In genomic region chr19:7811989-7812388, GRCh38 we compare ENCODE assay signal across 39 cellular contexts. TPM values are rescaled to one million over a fixed set of nuclear protein-coding genes. Genes with fewer than 3 reads are reported as not detected.
"Had no signal": no experiment of that assay in that cellular context is flagged by ENCODE, and none has a peak within 500 bp of the region (broad histone marks: within the 10 kb centered on the region; RNA-seq: fewer than 3 reads in every experiment).

No MANE protein-coding gene starts in this region.

- H3K9me3 Mint-ChIP-seq: activated naive CD4-positive, alpha-beta T cell treated with anti-CD3 and anti-CD28 coated beads, Interleukin-2, amount 50 U/mL, for 24 hours had no signal

- H3K4me3 ChIP-seq: adrenal gland, ascending aorta, esophagus squamous epithelium had no signal

- H3K4me1 Mint-ChIP-seq: brain had no signal

- H3K4me1 ChIP-seq: adrenal gland, ascending aorta, esophagus squamous epithelium had no signal

- H3K36me3 Mint-ChIP-seq: brain had no signal

- H3K27me3 Mint-ChIP-seq: activated B cell treated with CpG ODN at 0.5 μM for 24 hours, T-helper 17 cell had no signal

- H3K9me3 ChIP-seq: adrenal gland had no signal

- H3K36me3 ChIP-seq: adrenal gland, ascending aorta, esophagus squamous epithelium, WERI-Rb-1 had no signal

- DNase-seq: activated B cell treated with CpG ODN at 0.5 μM for 24 hours; activated CD4-positive, alpha-beta memory T cell treated with anti-CD3 and anti-CD28 coated beads for 36 hours; activated CD4-positive, alpha-beta T cell treated with anti-CD3 and anti-CD28 coated beads for 36 hours; activated CD4-positive, alpha-beta T cell treated with anti-CD3 and anti-CD28 coated beads, Interleukin-2, amount 10 ng/mL, durations not matched to agents 24 days and 14 days; activated CD4-positive, CD25-positive, alpha-beta regulatory T cell treated with anti-CD3 and anti-CD28 coated beads, Interleukin-2, amount 50 U/mL, for 72 hours; activated CD8-positive, alpha-beta memory T cell treated with anti-CD3 and anti-CD28 coated beads, Interleukin-2, amount 10 ng/mL, durations not matched to agents 7 days and 5 days; activated CD8-positive, alpha-beta memory T cell treated with anti-CD3 and anti-CD28 coated beads, Interleukin-2, amount 50 U/mL, for 4 hours; activated CD8-positive, alpha-beta T cell treated with anti-CD3 and anti-CD28 coated beads, Interleukin-2, amount 10 ng/mL, durations not matched to agents 7 days and 5 days; activated effector memory CD4-positive, alpha-beta T cell treated with anti-CD3 and anti-CD28 coated beads, Interleukin-2, amount 50 U/mL, for 16 hours; activated naive CD4-positive, alpha-beta T cell treated with anti-CD3 and anti-CD28 coated beads for 36 hours; activated naive CD8-positive, alpha-beta T cell treated with anti-CD3 and anti-CD28 coated beads for 36 hours; activated naive CD8-positive, alpha-beta T cell treated with anti-CD3 and anti-CD28 coated beads, Interleukin-2, amount 50 U/mL, for 24 hours; activated T-cell treated with anti-CD3 and anti-CD28 coated beads, Interleukin-2, amount 50 U/mL, for 1 hour; activated T-cell treated with anti-CD3 and anti-CD28 coated beads, Interleukin-2, amount 50 U/mL, for 48 hours; adrenal gland; amygdala; cortex of kidney; dermis blood vessel endothelial cell; effector CD4-positive, alpha-beta T cell; erythroblast; esophagus squamous epithelium; head of caudate nucleus; T-helper 1 cell; T-helper 17 cell; T1000; WERI-Rb-1 had no signal

- FAIRE-seq: colon, endometrium, frontal cortex had no signal

- ATAC-seq: activated CD4-positive, alpha-beta T cell treated with anti-CD3 and anti-CD28 coated beads for 36 hours; activated CD8-positive, alpha-beta memory T cell treated with anti-CD3 and anti-CD28 coated beads, Interleukin-2, amount 10 ng/mL, durations not matched to agents 7 days and 5 days; activated CD8-positive, alpha-beta T cell treated with anti-CD3 and anti-CD28 coated beads, Interleukin-2, amount 10 ng/mL, durations not matched to agents 7 days and 5 days; activated naive CD8-positive, alpha-beta T cell treated with anti-CD3 and anti-CD28 coated beads, Interleukin-2, amount 50 U/mL, for 24 hours; T-helper 17 cell had no signal

- H3K27me3 ChIP-seq: adrenal gland, ascending aorta had no signal

- H3K27ac ChIP-seq: adrenal gland, ascending aorta, esophagus squamous epithelium, WERI-Rb-1 had no signal

- H3K4me3 Mint-ChIP-seq: activated B cell treated with CpG ODN at 0.5 μM for 24 hours; activated CD4-positive, alpha-beta memory T cell treated with anti-CD3 and anti-CD28 coated beads for 36 hours; activated CD4-positive, alpha-beta T cell treated with anti-CD3 and anti-CD28 coated beads for 36 hours; activated CD4-positive, alpha-beta T cell treated with anti-CD3 and anti-CD28 coated beads, Interleukin-2, amount 10 ng/mL, durations not matched to agents 24 days and 14 days; activated CD8-positive, alpha-beta memory T cell treated with anti-CD3 and anti-CD28 coated beads, Interleukin-2, amount 10 ng/mL, durations not matched to agents 7 days and 5 days; activated CD8-positive, alpha-beta T cell treated with anti-CD3 and anti-CD28 coated beads, Interleukin-2, amount 10 ng/mL, durations not matched to agents 7 days and 5 days; activated naive CD4-positive, alpha-beta T cell treated with anti-CD3 and anti-CD28 coated beads for 36 hours; activated naive CD4-positive, alpha-beta T cell treated with anti-CD3 and anti-CD28 coated beads, Interleukin-2, amount 50 U/mL, for 24 hours; activated naive CD8-positive, alpha-beta T cell treated with anti-CD3 and anti-CD28 coated beads for 36 hours; activated naive CD8-positive, alpha-beta T cell treated with anti-CD3 and anti-CD28 coated beads, Interleukin-2, amount 50 U/mL, for 24 hours; activated T-helper 1 cell treated with anti-CD3 and anti-CD28 coated beads, Interleukin-12 subunit alpha, Interleukin-12 subunit beta, Interleukin-2, Interleukin-4 antibody, amounts not matched to agents 30 ng/mL and 10 ng/mL and 1 ng/mL, durations not matched to agents 14 hours and 24 hours and 36 hours; brain; T-helper 17 cell; T-helper 2 cell treated with Interferon-gamma antibody and Interleukin-4, amounts not matched to agents 5 μg/mL and 100 μg/mL, for 36 hours had no signal

- H3K27ac Mint-ChIP-seq: activated B cell treated with CpG ODN at 0.5 μM for 24 hours; activated CD4-positive, alpha-beta memory T cell treated with anti-CD3 and anti-CD28 coated beads for 36 hours; activated CD4-positive, alpha-beta T cell treated with anti-CD3 and anti-CD28 coated beads for 36 hours; activated CD4-positive, alpha-beta T cell treated with anti-CD3 and anti-CD28 coated beads, Interleukin-2, amount 10 ng/mL, durations not matched to agents 24 days and 14 days; activated CD8-positive, alpha-beta memory T cell treated with anti-CD3 and anti-CD28 coated beads, Interleukin-2, amount 10 ng/mL, durations not matched to agents 7 days and 5 days; activated CD8-positive, alpha-beta T cell treated with anti-CD3 and anti-CD28 coated beads, Interleukin-2, amount 10 ng/mL, durations not matched to agents 7 days and 5 days; activated naive CD4-positive, alpha-beta T cell treated with anti-CD3 and anti-CD28 coated beads for 36 hours; activated naive CD4-positive, alpha-beta T cell treated with anti-CD3 and anti-CD28 coated beads, Interleukin-2, amount 50 U/mL, for 24 hours; activated naive CD8-positive, alpha-beta T cell treated with anti-CD3 and anti-CD28 coated beads for 36 hours; activated naive CD8-positive, alpha-beta T cell treated with anti-CD3 and anti-CD28 coated beads, Interleukin-2, amount 50 U/mL, for 24 hours; activated T-helper 1 cell treated with anti-CD3 and anti-CD28 coated beads, Interleukin-12 subunit alpha, Interleukin-12 subunit beta, Interleukin-2, Interleukin-4 antibody, amounts not matched to agents 30 ng/mL and 10 ng/mL and 1 ng/mL, durations not matched to agents 14 hours and 24 hours and 36 hours; activated T-helper 2 cell treated with anti-CD3 and anti-CD28 coated beads, Interferon-gamma antibody, Interleukin-2, Interleukin-4, amounts not matched to agents 10 μg/mL and 5 μg/mL and 100 μg/mL, durations not matched to agents 14 hours and 24 hours and 36 hours; brain; T-helper 17 cell; T-helper 2 cell treated with Interferon-gamma antibody and Interleukin-4, amounts not matched to agents 5 μg/mL and 100 μg/mL, for 36 hours had no signal

RNA-seq across cellular contexts. Expression of gene CLEC4M, which starts 48.9 kb away (rescaled TPM):
- total RNA-seq: activated CD4-positive, alpha-beta memory T cell treated with anti-CD3 and anti-CD28 coated beads for 36 hours; activated CD4-positive, alpha-beta T cell treated with anti-CD3 and anti-CD28 coated beads for 36 hours; activated CD4-positive, alpha-beta T cell treated with anti-CD3 and anti-CD28 coated beads, Interleukin-2, amount 10 ng/mL, durations not matched to agents 24 days and 14 days; activated CD8-positive, alpha-beta memory T cell treated with anti-CD3 and anti-CD28 coated beads for 36 hours; activated CD8-positive, alpha-beta memory T cell treated with anti-CD3 and anti-CD28 coated beads, Interleukin-2, amount 10 ng/mL, durations not matched to agents 7 days and 5 days; activated CD8-positive, alpha-beta T cell treated with anti-CD3 and anti-CD28 coated beads, Interleukin-2, amount 10 ng/mL, durations not matched to agents 7 days and 5 days; activated naive CD4-positive, alpha-beta T cell treated with anti-CD3 and anti-CD28 coated beads for 36 hours; activated naive CD8-positive, alpha-beta T cell treated with anti-CD3 and anti-CD28 coated beads for 36 hours; activated T-helper 1 cell treated with anti-CD3 and anti-CD28 coated beads, Interleukin-12 subunit alpha, Interleukin-12 subunit beta, Interleukin-2, Interleukin-4 antibody, amounts not matched to agents 30 ng/mL and 10 ng/mL and 1 ng/mL, durations not matched to agents 14 hours and 24 hours and 36 hours; activated T-helper 2 cell treated with anti-CD3 and anti-CD28 coated beads, Interferon-gamma antibody, Interleukin-2, Interleukin-4, amounts not matched to agents 10 μg/mL and 5 μg/mL and 100 μg/mL, durations not matched to agents 14 hours and 24 hours and 36 hours; ascending aorta; chondrocyte; esophagus squamous epithelium; fibroblast of lung; fibroblast of villous mesenchyme; frontal cortex had no signal
- polyA plus RNA-seq: fibroblast of lung had no signal
